1 cellular context compared by ENCODE assay signal in genomic region chr1:63827411-63828321, GRCh38.
TF ChIP-seq lines count a peak whose summit lies in the region.

No MANE protein-coding gene starts in this region.

TF ChIP-seq in IMR-90, 13 proteins besides CTCF, POLR2A, EP300 and RAD21 (continued from another document):
- no peak for TF ChIP-seq ELK1 (IDR thresholded peaks at IDR 0.05; ENCODE audit: borderline replicate concordance, low read depth, low read length)
- no peak for TF ChIP-seq MXI1 (IDR thresholded peaks at IDR 0.05; ENCODE audit: borderline replicate concordance, low read depth, low read length)
- no peak for TF ChIP-seq NFE2L2 (IDR thresholded peaks at IDR 0.05; ENCODE audit: low read depth, low read length)
- TF ChIP-seq MAFK (IDR thresholded peaks at IDR 0.05; ENCODE audit: low read depth, low read length): no peak
- no peak for TF ChIP-seq CHD1 (IDR thresholded peaks at IDR 0.05; ENCODE audit: low read depth, low read length)
- TF ChIP-seq CEBPB (IDR thresholded peaks at IDR 0.05; ENCODE audit: low read depth, low read length): no peak
- TF ChIP-seq MAZ (IDR thresholded peaks at IDR 0.05; ENCODE audit: borderline replicate concordance, low read depth, low read length): no peak
